16 cellular contexts compared by ENCODE assay signal in the genomic region with DNA sequence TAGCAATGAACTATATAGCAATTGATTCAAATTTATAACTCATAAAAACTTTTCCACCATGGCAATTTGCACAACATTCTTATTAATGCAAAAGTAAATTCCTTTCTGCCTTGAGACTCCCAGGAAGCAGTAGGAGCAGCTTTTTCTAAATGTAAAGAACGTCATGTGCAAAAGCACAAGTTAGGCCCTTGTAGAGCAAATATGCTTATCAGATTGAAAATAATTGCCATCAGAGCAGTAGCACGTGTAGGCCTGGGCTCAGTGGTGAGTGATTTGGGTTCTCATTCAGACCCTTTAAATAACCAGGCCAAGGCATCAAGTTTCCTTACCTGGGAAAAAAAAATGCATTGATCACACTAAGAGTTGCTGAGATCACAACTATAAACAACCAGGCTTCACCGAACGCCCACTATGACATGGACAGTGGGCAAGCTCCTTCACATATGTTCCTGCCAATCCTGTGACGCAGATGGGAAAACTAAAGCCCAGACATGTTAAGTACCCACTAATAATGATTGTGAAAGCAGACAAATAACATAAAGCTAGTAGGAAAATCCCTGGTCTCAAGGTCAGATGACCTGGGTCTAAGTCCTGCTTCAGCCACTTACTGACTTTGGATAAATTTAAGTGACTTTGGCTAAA. TPM values are rescaled to one million over a fixed set of nuclear protein-coding genes. Genes with fewer than 3 reads are reported as not detected.
DNase-seq lines count a peak whose midpoint lies in the region; ATAC-seq and TF ChIP-seq lines count a peak whose summit lies in the region.
"Had no signal": no experiment of that assay in that cellular context is flagged by ENCODE, and none has a peak within 500 bp of the region (broad histone marks: within the 10 kb centered on the region; RNA-seq: fewer than 3 reads in every experiment).

No MANE protein-coding gene starts in this region.

- H3K27ac ChIP-seq in C4-2B (peak overlapping the region; percentile 58; the same call in 1 of the 2 replicates), foreskin keratinocyte (no peak overlapping the region), psoas muscle (peak overlapping the region; percentile 36)
- H3K27ac ChIP-seq: BLaER1, neural progenitor cell, tibial artery had no signal

- intact Hi-C loops in psoas muscle (cut with DNase I) (no loop called here), left colon (cut with DNase I, micrococcal nuclease) (no loop called here)

- H3K36me3 ChIP-seq in adipocyte (ENCODE audit: control insufficient read depth, insufficient read depth, low read length, severe bottlenecking) (peaks cover 6% of the 10 kb centered on the region), psoas muscle (ENCODE audit: insufficient read depth in 1 of 2, low read depth in 1 of 2) (no peaks in the 10 kb centered on the region)
- H3K36me3 ChIP-seq: neural progenitor cell, tibial artery had no signal

- H3K4me1 ChIP-seq in adipocyte (ENCODE audit: control insufficient read depth, insufficient read depth, low read length) (peaks cover 73% of the 10 kb centered on the region), foreskin keratinocyte (peaks cover 4% of the 10 kb centered on the region), psoas muscle (no peaks in the 10 kb centered on the region)
- H3K4me1 ChIP-seq: neural progenitor cell had no signal

- H3K27me3 ChIP-seq in adipocyte (replicated peaks; ENCODE audit: control insufficient read depth, insufficient read depth, low read length) (no peaks in the 10 kb centered on the region), foreskin keratinocyte (no peaks in the 10 kb centered on the region), psoas muscle (ENCODE audit: insufficient read depth in 3 of 3, low read length in 2 of 3) (no peaks in the 10 kb centered on the region)
- H3K27me3 ChIP-seq: BLaER1, neural progenitor cell, tibial artery had no signal

- H3K9me3 ChIP-seq in adipocyte (ENCODE audit: control insufficient read depth, low read length) = no peaks in the 10 kb centered on the region
- H3K9me3 ChIP-seq in psoas muscle = no peaks in the 10 kb centered on the region
- H3K9me3 ChIP-seq: BLaER1, tibial artery had no signal

- peak overlapping the region; percentile 3 for H3K4me3 ChIP-seq in adipocyte (ENCODE audit: low read length)
- H3K4me3 ChIP-seq in psoas muscle = no peak overlapping the region
- H3K4me3 ChIP-seq: BLaER1, lung, neural progenitor cell, tibial artery had no signal

- no peak for TF ChIP-seq CTCF in C4-2B (conservative IDR thresholded peaks at IDR 0.05)
- TF ChIP-seq CTCF in foreskin keratinocyte (conservative IDR thresholded peaks at IDR 0.05) = no peak
- TF ChIP-seq CTCF in psoas muscle (IDR thresholded peaks at IDR 0.05) = no peak

- 72 to 81% (median 77%) methylated on average over 5 of the region's 5 CpGs for WGBS in psoas muscle, 3 donors

- H3K9ac ChIP-seq in adipocyte (ENCODE audit: low read length) = peak overlapping the region; percentile 89
- H3K9ac ChIP-seq: BLaER1, neural progenitor cell had no signal

- peak; percentile 36 for DNase-seq in adipocyte (ENCODE audit: low read depth)
- DNase-seq in foreskin keratinocyte = peak; percentile 37 to 54
- DNase-seq in psoas muscle = no peak
- DNase-seq in left colon = no peak
- DNase-seq in T-helper 1 cell = no peak
- DNase-seq in SIG-M5 treated with dmso at 0.1 percent for 504 hours (lab: John Stamatoyannopoulos, UW; ENCODE audit: unreplicated experiment) = no peak
- DNase-seq: activated naive CD4-positive, alpha-beta T cell treated with anti-CD3 and anti-CD28 coated beads for 36 hours; caudate nucleus; hypothalamus; NCI-H1092; tibial artery had no signal

- ATAC-seq in foreskin keratinocyte (no peak), psoas muscle (no peak), left colon (no peak), GM21723 (IDR thresholded peaks at IDR 0.05; ENCODE audit: unreplicated experiment) (no peak)

RNA-seq across cellular contexts. Expression of a gene that starts 22.1 kb away (rescaled TPM):
- total RNA-seq in foreskin keratinocyte = 85.2 and 85.7 TPM in 2 replicates
- 44.2 and 48.0 TPM in 2 replicates for polyA plus RNA-seq in foreskin keratinocyte
- total RNA-seq in psoas muscle = 10 to 100 TPM; 70.0 to 96.8 (median 90.7) TPM
- polyA plus RNA-seq in psoas muscle = 10 to 100 TPM; 38.2 to 87.7 (median 63.6) TPM
- total RNA-seq in left colon = 10 to 100 TPM; 81.4 to 92.6 TPM

RNA-seq across cellular contexts. Expression of a gene that starts 40.8 kb away (rescaled TPM):
- total RNA-seq in foreskin keratinocyte (190 and 217 TPM in 2 replicates), psoas muscle (100 to 1,000 TPM in 3 of 4 donors, 10 to 100 TPM in 1; 95.3 to 131 (median 114) TPM), left colon (100 to 1,000 TPM; 137 to 168 TPM)
- polyA plus RNA-seq in foreskin keratinocyte (168 and 206 TPM in 2 replicates), psoas muscle (100 to 1,000 TPM; 144 to 211 (median 159) TPM)

RNA-seq across cellular contexts. Expression of a gene that starts 45.9 kb away (rescaled TPM):
- 12.2 and 12.3 TPM in 2 replicates for total RNA-seq in foreskin keratinocyte
- polyA plus RNA-seq in foreskin keratinocyte = 11.6 and 12.0 TPM in 2 replicates
- total RNA-seq in psoas muscle = 1 to 10 TPM; 2.4 to 4.7 (median 3.7) TPM
- 1 to 10 TPM; 2.8 to 7.5 (median 4.1) TPM for polyA plus RNA-seq in psoas muscle
- total RNA-seq in left colon = 10 to 100 TPM; 12.5 to 20.0 TPM

RNA-seq across cellular contexts. Expression of a gene that starts 59.8 kb away (rescaled TPM):
- total RNA-seq in foreskin keratinocyte = 2.7 and 2.8 TPM in 2 replicates
- 3.7 and 3.9 TPM in 2 replicates for polyA plus RNA-seq in foreskin keratinocyte
- total RNA-seq in psoas muscle = 10 to 100 TPM; 10.1 to 14.5 (median 10.4) TPM
- 10 to 100 TPM in 2 of 3 donors, 1 to 10 TPM in 1; 8.7 to 40.5 (median 26.3) TPM for polyA plus RNA-seq in psoas muscle
- 10 to 100 TPM; 21.8 to 32.4 TPM for total RNA-seq in left colon

Comparison
In these comparisons a context has a peak if more than half of its experiments do, and no peak if none do; other contexts are left out.
1. DNase-seq: peak in adipocyte (single experiment) and foreskin keratinocyte (2 of 2); none in psoas muscle (0 of 2), left colon (0 of 2), T-helper 1 cell (0 of 5) and SIG-M5 treated with dmso at 0.1 percent for 504 hours (single experiment).